1 cellular context compared by ENCODE assay signal in the genomic region with DNA sequence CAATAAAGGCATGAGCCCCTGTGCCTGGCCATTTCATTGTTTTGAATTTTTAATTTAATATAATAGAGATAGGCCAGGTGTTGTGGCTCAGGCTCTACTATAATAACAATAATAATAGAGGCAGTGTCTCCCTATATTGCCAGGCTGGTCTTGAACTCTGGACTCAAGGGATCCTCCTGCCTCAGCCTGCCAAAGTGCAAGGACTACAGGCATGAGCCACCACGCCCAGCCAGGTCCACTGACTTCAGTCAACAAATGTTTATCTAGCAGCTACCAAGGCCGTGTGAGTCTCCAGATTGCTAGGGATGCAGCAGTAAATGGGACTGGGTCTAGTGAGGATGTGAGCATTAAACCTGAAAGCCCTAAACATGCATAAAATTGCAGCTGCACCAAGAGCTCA.
A peak's percentile ranks its signal among the peaks of the same experiment; 100 is the strongest.
TF ChIP-seq lines count a peak whose summit lies in the region.

No MANE protein-coding gene starts in this region.

TF ChIP-seq in HepG2, 621 proteins besides CTCF, POLR2A, EP300 and RAD21 (continues in another document):
- TF ChIP-seq FOXP4 (CRISPR knock-in tag; IDR thresholded peaks at IDR 0.05) (peak; percentile 70), THYN1 (CRISPR knock-in tag; IDR thresholded peaks at IDR 0.05; ENCODE audit: borderline replicate concordance, low read depth) (no peak), ZKSCAN8 (CRISPR knock-in tag; IDR thresholded peaks at IDR 0.05; ENCODE audit: borderline replicate concordance) (no peak), ZNF841 (CRISPR knock-in tag; IDR thresholded peaks at IDR 0.05; ENCODE audit: borderline replicate concordance) (no peak), ARNTL (CRISPR knock-in tag; IDR thresholded peaks at IDR 0.05) (no peak), CENPX (CRISPR knock-in tag; IDR thresholded peaks at IDR 0.05) (no peak), RFX3 (CRISPR knock-in tag; IDR thresholded peaks at IDR 0.05) (no peak), RBM39 (IDR thresholded peaks at IDR 0.05; ENCODE audit: low read depth, low read length, poor library complexity, severe bottlenecking) (no peak), POLR2AphosphoS2 (IDR thresholded peaks at IDR 0.05; ENCODE audit: low read depth, low read length) (no peak), NPAS2 (CRISPR knock-in tag; IDR thresholded peaks at IDR 0.05; ENCODE audit: borderline replicate concordance) (no peak), ELK4 (CRISPR knock-in tag; IDR thresholded peaks at IDR 0.05; ENCODE audit: borderline replicate concordance) (no peak), BCL6 (CRISPR knock-in tag; IDR thresholded peaks at IDR 0.05) (no peak), ZNF549 (CRISPR knock-in tag; IDR thresholded peaks at IDR 0.05) (no peak), HNRNPL (IDR thresholded peaks at IDR 0.05; ENCODE audit: low read depth, low read length) (no peak), DNMT1 (CRISPR knock-in tag; IDR thresholded peaks at IDR 0.05) (no peak), NFE2L2 (IDR thresholded peaks at IDR 0.05; ENCODE audit: low read length) (no peak), ZSCAN12 (CRISPR knock-in tag; IDR thresholded peaks at IDR 0.05) (no peak), ZNF775 (CRISPR knock-in tag; IDR thresholded peaks at IDR 0.05; ENCODE audit: borderline replicate concordance) (no peak), ZMYM3 (CRISPR knock-in tag; IDR thresholded peaks at IDR 0.05) (peak; percentile 64; the same call in 1 of the 2 replicates), JARID2 (CRISPR knock-in tag; IDR thresholded peaks at IDR 0.05; ENCODE audit: insufficient replicate concordance) (no peak), ZC3H13 (CRISPR knock-in tag; IDR thresholded peaks at IDR 0.05) (no peak), CREB1 (IDR thresholded peaks at IDR 0.05) (no peak), CREB1 (CRISPR knock-in tag; IDR thresholded peaks at IDR 0.05) (no peak), TCF7 (IDR thresholded peaks at IDR 0.05; ENCODE audit: low read depth) (no peak), ZNF484 (CRISPR knock-in tag; IDR thresholded peaks at IDR 0.05; ENCODE audit: borderline replicate concordance, low read depth) (no peak), SALL1 (CRISPR knock-in tag; IDR thresholded peaks at IDR 0.05) (peak; percentile 53), ZNF83 (CRISPR knock-in tag; IDR thresholded peaks at IDR 0.05; ENCODE audit: borderline replicate concordance) (no peak), SP4 (CRISPR knock-in tag; IDR thresholded peaks at IDR 0.05) (no peak), ZNF512B (CRISPR knock-in tag; IDR thresholded peaks at IDR 0.05; ENCODE audit: borderline replicate concordance) (no peak), HDAC2 (CRISPR knock-in tag; IDR thresholded peaks at IDR 0.05) (peak; percentile 72; the same call in 1 of the 2 replicates), BATF2 (CRISPR knock-in tag; IDR thresholded peaks at IDR 0.05) (no peak), LCORL (IDR thresholded peaks at IDR 0.05) (no peak), LCORL (CRISPR knock-in tag; IDR thresholded peaks at IDR 0.05) (no peak), TOPORS (CRISPR knock-in tag; IDR thresholded peaks at IDR 0.05) (no peak), ZNF256 (CRISPR knock-in tag; conservative IDR thresholded peaks at IDR 0.05) (no peak), ZNF143 (CRISPR knock-in tag; IDR thresholded peaks at IDR 0.05) (no peak), FOXK2 (IDR thresholded peaks at IDR 0.05) (no peak), PRDM4 (CRISPR knock-in tag; IDR thresholded peaks at IDR 0.05; ENCODE audit: borderline replicate concordance) (no peak), PHF21A (CRISPR knock-in tag; IDR thresholded peaks at IDR 0.05) (peak; percentile 51), DNMT3B (CRISPR knock-in tag; conservative IDR thresholded peaks at IDR 0.05) (no peak), SAP130 (CRISPR knock-in tag; IDR thresholded peaks at IDR 0.05; ENCODE audit: low read depth) (peak; percentile 41; the same call in 1 of the 2 replicates)
- TF ChIP-seq, protein P1, sequence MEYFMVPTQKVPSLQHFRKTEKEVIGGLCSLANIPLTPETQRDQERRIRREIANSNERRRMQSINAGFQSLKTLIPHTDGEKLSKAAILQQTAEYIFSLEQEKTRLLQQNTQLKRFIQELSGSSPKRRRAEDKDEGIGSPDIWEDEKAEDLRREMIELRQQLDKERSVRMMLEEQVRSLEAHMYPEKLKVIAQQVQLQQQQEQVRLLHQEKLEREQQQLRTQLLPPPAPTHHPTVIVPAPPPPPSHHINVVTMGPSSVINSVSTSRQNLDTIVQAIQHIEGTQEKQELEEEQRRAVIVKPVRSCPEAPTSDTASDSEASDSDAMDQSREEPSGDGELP (IDR thresholded peaks at IDR 0.05; ENCODE audit: borderline replicate concordance, low read depth): no peak
- TF ChIP-seq, protein P2, sequence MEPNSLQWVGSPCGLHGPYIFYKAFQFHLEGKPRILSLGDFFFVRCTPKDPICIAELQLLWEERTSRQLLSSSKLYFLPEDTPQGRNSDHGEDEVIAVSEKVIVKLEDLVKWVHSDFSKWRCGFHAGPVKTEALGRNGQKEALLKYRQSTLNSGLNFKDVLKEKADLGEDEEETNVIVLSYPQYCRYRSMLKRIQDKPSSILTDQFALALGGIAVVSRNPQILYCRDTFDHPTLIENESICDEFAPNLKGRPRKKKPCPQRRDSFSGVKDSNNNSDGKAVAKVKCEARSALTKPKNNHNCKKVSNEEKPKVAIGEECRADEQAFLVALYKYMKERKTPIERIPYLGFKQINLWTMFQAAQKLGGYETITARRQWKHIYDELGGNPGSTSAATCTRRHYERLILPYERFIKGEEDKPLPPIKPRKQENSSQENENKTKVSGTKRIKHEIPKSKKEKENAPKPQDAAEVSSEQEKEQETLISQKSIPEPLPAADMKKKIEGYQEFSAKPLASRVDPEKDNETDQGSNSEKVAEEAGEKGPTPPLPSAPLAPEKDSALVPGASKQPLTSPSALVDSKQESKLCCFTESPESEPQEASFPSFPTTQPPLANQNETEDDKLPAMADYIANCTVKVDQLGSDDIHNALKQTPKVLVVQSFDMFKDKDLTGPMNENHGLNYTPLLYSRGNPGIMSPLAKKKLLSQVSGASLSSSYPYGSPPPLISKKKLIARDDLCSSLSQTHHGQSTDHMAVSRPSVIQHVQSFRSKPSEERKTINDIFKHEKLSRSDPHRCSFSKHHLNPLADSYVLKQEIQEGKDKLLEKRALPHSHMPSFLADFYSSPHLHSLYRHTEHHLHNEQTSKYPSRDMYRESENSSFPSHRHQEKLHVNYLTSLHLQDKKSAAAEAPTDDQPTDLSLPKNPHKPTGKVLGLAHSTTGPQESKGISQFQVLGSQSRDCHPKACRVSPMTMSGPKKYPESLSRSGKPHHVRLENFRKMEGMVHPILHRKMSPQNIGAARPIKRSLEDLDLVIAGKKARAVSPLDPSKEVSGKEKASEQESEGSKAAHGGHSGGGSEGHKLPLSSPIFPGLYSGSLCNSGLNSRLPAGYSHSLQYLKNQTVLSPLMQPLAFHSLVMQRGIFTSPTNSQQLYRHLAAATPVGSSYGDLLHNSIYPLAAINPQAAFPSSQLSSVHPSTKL (CRISPR knock-in tag; IDR thresholded peaks at IDR 0.05): peak; percentile 57
- TF ChIP-seq, protein P3, sequence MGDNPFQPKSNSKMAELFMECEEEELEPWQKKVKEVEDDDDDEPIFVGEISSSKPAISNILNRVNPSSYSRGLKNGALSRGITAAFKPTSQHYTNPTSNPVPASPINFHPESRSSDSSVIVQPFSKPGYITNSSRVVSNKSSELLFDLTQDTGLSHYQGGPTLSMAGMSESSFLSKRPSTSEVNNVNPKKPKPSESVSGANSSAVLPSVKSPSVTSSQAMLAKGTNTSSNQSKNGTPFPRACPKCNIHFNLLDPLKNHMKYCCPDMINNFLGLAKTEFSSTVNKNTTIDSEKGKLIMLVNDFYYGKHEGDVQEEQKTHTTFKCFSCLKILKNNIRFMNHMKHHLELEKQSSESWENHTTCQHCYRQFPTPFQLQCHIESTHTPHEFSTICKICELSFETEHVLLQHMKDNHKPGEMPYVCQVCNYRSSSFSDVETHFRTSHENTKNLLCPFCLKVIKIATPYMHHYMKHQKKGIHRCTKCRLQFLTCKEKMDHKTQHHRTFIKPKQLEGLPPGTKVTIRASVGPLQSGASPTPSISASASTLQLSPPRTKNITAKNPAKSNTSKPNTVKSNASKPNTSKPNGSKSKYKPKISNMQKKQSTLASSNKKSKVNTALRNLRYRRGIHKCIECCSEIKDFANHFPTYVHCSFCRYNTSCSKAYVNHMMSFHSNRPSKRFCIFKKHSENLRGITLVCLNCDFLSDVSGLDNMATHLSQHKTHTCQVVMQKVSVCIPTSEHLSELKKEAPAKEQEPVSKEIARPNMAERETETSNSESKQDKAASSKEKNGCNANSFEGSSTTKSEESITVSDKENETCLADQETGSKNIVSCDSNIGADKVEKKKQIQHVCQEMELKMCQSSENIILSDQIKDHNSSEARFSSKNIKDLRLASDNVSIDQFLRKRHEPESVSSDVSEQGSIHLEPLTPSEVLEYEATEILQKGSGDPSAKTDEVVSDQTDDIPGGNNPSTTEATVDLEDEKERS (CRISPR knock-in tag; IDR thresholded peaks at IDR 0.05): no peak
- TF ChIP-seq, protein P4, sequence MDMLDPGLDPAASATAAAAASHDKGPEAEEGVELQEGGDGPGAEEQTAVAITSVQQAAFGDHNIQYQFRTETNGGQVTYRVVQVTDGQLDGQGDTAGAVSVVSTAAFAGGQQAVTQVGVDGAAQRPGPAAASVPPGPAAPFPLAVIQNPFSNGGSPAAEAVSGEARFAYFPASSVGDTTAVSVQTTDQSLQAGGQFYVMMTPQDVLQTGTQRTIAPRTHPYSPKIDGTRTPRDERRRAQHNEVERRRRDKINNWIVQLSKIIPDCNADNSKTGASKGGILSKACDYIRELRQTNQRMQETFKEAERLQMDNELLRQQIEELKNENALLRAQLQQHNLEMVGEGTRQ (IDR thresholded peaks at IDR 0.05; ENCODE audit: low read depth, low read length): no peak
- TF ChIP-seq, protein P4 (CRISPR knock-in tag; IDR thresholded peaks at IDR 0.05; ENCODE audit: borderline replicate concordance): no peak
